Comparison of ENCODE assay signal across 39 cellular contexts in genomic region chr7:98903246-98903645, GRCh38. TPM values are rescaled to one million over a fixed set of nuclear protein-coding genes. Genes with fewer than 3 reads are reported as not detected.
"Had no signal": no experiment of that assay in that cellular context is flagged by ENCODE, and none has a peak within 500 bp of the region (broad histone marks: within the 10 kb centered on the region; RNA-seq: fewer than 3 reads in every experiment).

No MANE protein-coding gene starts in this region.

- H3K4me1 Mint-ChIP-seq: activated CD4-positive, alpha-beta T cell treated with anti-CD3 and anti-CD28 coated beads for 36 hours; activated CD4-positive, alpha-beta T cell treated with anti-CD3 and anti-CD28 coated beads, Interleukin-2, amount 10 ng/mL, durations not matched to agents 24 days and 14 days; activated CD8-positive, alpha-beta memory T cell treated with anti-CD3 and anti-CD28 coated beads, Interleukin-2, amount 10 ng/mL, durations not matched to agents 7 days and 5 days; activated naive CD4-positive, alpha-beta T cell treated with anti-CD3 and anti-CD28 coated beads, Interleukin-2, amount 50 U/mL, for 24 hours; activated naive CD8-positive, alpha-beta T cell treated with anti-CD3 and anti-CD28 coated beads for 36 hours; activated naive CD8-positive, alpha-beta T cell treated with anti-CD3 and anti-CD28 coated beads, Interleukin-2, amount 50 U/mL, for 24 hours; brain; endodermal cell had no signal

- DNase-seq: activated CD4-positive, alpha-beta memory T cell treated with anti-CD3 and anti-CD28 coated beads for 36 hours; activated CD4-positive, alpha-beta T cell treated with anti-CD3 and anti-CD28 coated beads for 36 hours; activated CD4-positive, alpha-beta T cell treated with anti-CD3 and anti-CD28 coated beads, Interleukin-2, amount 10 ng/mL, durations not matched to agents 24 days and 14 days; activated CD4-positive, CD25-positive, alpha-beta regulatory T cell; activated CD4-positive, CD25-positive, alpha-beta regulatory T cell treated with anti-CD3 and anti-CD28 coated beads, Interleukin-2, amount 50 U/mL, for 72 hours; activated CD8-positive, alpha-beta memory T cell treated with anti-CD3 and anti-CD28 coated beads, Interleukin-2, amount 10 ng/mL, durations not matched to agents 7 days and 5 days; activated CD8-positive, alpha-beta memory T cell treated with anti-CD3 and anti-CD28 coated beads, Interleukin-2, amount 50 U/mL, for 4 hours; activated CD8-positive, alpha-beta T cell treated with anti-CD3 and anti-CD28 coated beads, Interleukin-2, amount 10 ng/mL, durations not matched to agents 7 days and 5 days; activated effector memory CD4-positive, alpha-beta T cell treated with anti-CD3 and anti-CD28 coated beads, Interleukin-2, amount 50 U/mL, for 16 hours; activated naive CD4-positive, alpha-beta T cell treated with anti-CD3 and anti-CD28 coated beads for 36 hours; activated naive CD8-positive, alpha-beta T cell treated with anti-CD3 and anti-CD28 coated beads for 36 hours; activated naive CD8-positive, alpha-beta T cell treated with anti-CD3 and anti-CD28 coated beads, Interleukin-2, amount 50 U/mL, for 24 hours; activated T-cell treated with anti-CD3 and anti-CD28 coated beads, Interleukin-2, amount 50 U/mL, for 1 hour; activated T-cell treated with anti-CD3 and anti-CD28 coated beads, Interleukin-2, amount 50 U/mL, for 48 hours; adrenal gland; amygdala; aorta; central memory CD4-positive, alpha-beta T cell; dorsolateral prefrontal cortex; effector memory CD4-positive, alpha-beta T cell; endodermal cell; erythroblast; foreskin keratinocyte; gastrocnemius medialis; glutamatergic neuron; T1000 had no signal

- H3K27ac Mint-ChIP-seq: activated CD4-positive, alpha-beta memory T cell treated with anti-CD3 and anti-CD28 coated beads for 36 hours; activated CD4-positive, alpha-beta T cell treated with anti-CD3 and anti-CD28 coated beads for 36 hours; activated CD8-positive, alpha-beta memory T cell treated with anti-CD3 and anti-CD28 coated beads, Interleukin-2, amount 10 ng/mL, durations not matched to agents 7 days and 5 days; activated CD8-positive, alpha-beta T cell treated with anti-CD3 and anti-CD28 coated beads, Interleukin-2, amount 10 ng/mL, durations not matched to agents 7 days and 5 days; activated naive CD4-positive, alpha-beta T cell treated with anti-CD3 and anti-CD28 coated beads for 36 hours; activated naive CD8-positive, alpha-beta T cell treated with anti-CD3 and anti-CD28 coated beads for 36 hours; activated naive CD8-positive, alpha-beta T cell treated with anti-CD3 and anti-CD28 coated beads, Interleukin-2, amount 50 U/mL, for 24 hours; activated T-helper 1 cell treated with anti-CD3 and anti-CD28 coated beads, Interleukin-12 subunit alpha, Interleukin-12 subunit beta, Interleukin-2, Interleukin-4 antibody, amounts not matched to agents 30 ng/mL and 10 ng/mL and 1 ng/mL, durations not matched to agents 14 hours and 24 hours and 36 hours; activated T-helper 2 cell treated with anti-CD3 and anti-CD28 coated beads, Interferon-gamma antibody, Interleukin-2, Interleukin-4, amounts not matched to agents 10 μg/mL and 5 μg/mL and 100 μg/mL, durations not matched to agents 14 hours and 24 hours and 36 hours; dendritic cell treated with granulocyte-macrophage colony-stimulating factor and Interleukin-4, amounts not matched to agents 40 ng/mL and 50 ng/mL, for 4 days; endodermal cell; T-helper 1 cell treated with Interleukin-12 subunit alpha and Interleukin-12 subunit beta and Interleukin-4 antibody, amounts not matched to agents 30 μg/mL and 1 μg/mL, for 36 hours; T-helper 2 cell treated with Interferon-gamma antibody and Interleukin-4, amounts not matched to agents 5 μg/mL and 100 μg/mL, for 36 hours had no signal

- H3K27me3 ChIP-seq: adrenal gland, breast epithelium, cardiac muscle cell, dorsolateral prefrontal cortex, esophagus muscularis mucosa, foreskin keratinocyte, gastrocnemius medialis, heart left ventricle had no signal

- H3K27ac ChIP-seq: adrenal gland, breast epithelium, cardiac muscle cell, coronary artery, dorsolateral prefrontal cortex, esophagus muscularis mucosa, foreskin keratinocyte, gastrocnemius medialis, heart left ventricle had no signal

- H3K4me3 Mint-ChIP-seq: activated CD4-positive, alpha-beta memory T cell treated with anti-CD3 and anti-CD28 coated beads for 36 hours; activated CD4-positive, alpha-beta T cell treated with anti-CD3 and anti-CD28 coated beads for 36 hours; activated CD4-positive, alpha-beta T cell treated with anti-CD3 and anti-CD28 coated beads, Interleukin-2, amount 10 ng/mL, durations not matched to agents 24 days and 14 days; activated CD8-positive, alpha-beta memory T cell treated with anti-CD3 and anti-CD28 coated beads, Interleukin-2, amount 10 ng/mL, durations not matched to agents 7 days and 5 days; activated CD8-positive, alpha-beta T cell treated with anti-CD3 and anti-CD28 coated beads, Interleukin-2, amount 10 ng/mL, durations not matched to agents 7 days and 5 days; activated naive CD4-positive, alpha-beta T cell treated with anti-CD3 and anti-CD28 coated beads for 36 hours; activated naive CD4-positive, alpha-beta T cell treated with anti-CD3 and anti-CD28 coated beads, Interleukin-2, amount 50 U/mL, for 24 hours; activated naive CD8-positive, alpha-beta T cell treated with anti-CD3 and anti-CD28 coated beads for 36 hours; activated naive CD8-positive, alpha-beta T cell treated with anti-CD3 and anti-CD28 coated beads, Interleukin-2, amount 50 U/mL, for 24 hours; activated T-helper 1 cell treated with anti-CD3 and anti-CD28 coated beads, Interleukin-12 subunit alpha, Interleukin-12 subunit beta, Interleukin-2, Interleukin-4 antibody, amounts not matched to agents 30 ng/mL and 10 ng/mL and 1 ng/mL, durations not matched to agents 14 hours and 24 hours and 36 hours; brain; dendritic cell treated with granulocyte-macrophage colony-stimulating factor and Interleukin-4, amounts not matched to agents 40 ng/mL and 50 ng/mL, for 4 days; endodermal cell; T-helper 1 cell treated with Interleukin-12 subunit alpha and Interleukin-12 subunit beta and Interleukin-4 antibody, amounts not matched to agents 30 μg/mL and 1 μg/mL, for 36 hours; T-helper 2 cell treated with Interferon-gamma antibody and Interleukin-4, amounts not matched to agents 5 μg/mL and 100 μg/mL, for 36 hours had no signal

- H3K27me3 Mint-ChIP-seq: activated CD4-positive, alpha-beta memory T cell treated with anti-CD3 and anti-CD28 coated beads for 36 hours; activated CD4-positive, alpha-beta T cell treated with anti-CD3 and anti-CD28 coated beads for 36 hours; activated CD4-positive, alpha-beta T cell treated with anti-CD3 and anti-CD28 coated beads, Interleukin-2, amount 10 ng/mL, durations not matched to agents 24 days and 14 days; activated CD8-positive, alpha-beta memory T cell treated with anti-CD3 and anti-CD28 coated beads, Interleukin-2, amount 10 ng/mL, durations not matched to agents 7 days and 5 days; activated naive CD4-positive, alpha-beta T cell treated with anti-CD3 and anti-CD28 coated beads, Interleukin-2, amount 50 U/mL, for 24 hours; activated naive CD8-positive, alpha-beta T cell treated with anti-CD3 and anti-CD28 coated beads for 36 hours; activated naive CD8-positive, alpha-beta T cell treated with anti-CD3 and anti-CD28 coated beads, Interleukin-2, amount 50 U/mL, for 24 hours; brain; dendritic cell treated with granulocyte-macrophage colony-stimulating factor and Interleukin-4, amounts not matched to agents 40 ng/mL and 50 ng/mL, for 4 days had no signal

- H3K4me3 ChIP-seq: adrenal gland, breast epithelium, cardiac muscle cell, coronary artery, dorsolateral prefrontal cortex, esophagus muscularis mucosa, gastrocnemius medialis, heart left ventricle had no signal

- H3K4me1 ChIP-seq: adrenal gland, breast epithelium, esophagus muscularis mucosa, foreskin keratinocyte had no signal

- H3K9me3 ChIP-seq: adrenal gland, breast epithelium, esophagus muscularis mucosa, gastrocnemius medialis, heart left ventricle had no signal

- H3K9me3 Mint-ChIP-seq: activated CD4-positive, alpha-beta memory T cell treated with anti-CD3 and anti-CD28 coated beads for 36 hours; activated CD4-positive, alpha-beta T cell treated with anti-CD3 and anti-CD28 coated beads, Interleukin-2, amount 10 ng/mL, durations not matched to agents 24 days and 14 days; activated naive CD4-positive, alpha-beta T cell treated with anti-CD3 and anti-CD28 coated beads for 36 hours; activated naive CD4-positive, alpha-beta T cell treated with anti-CD3 and anti-CD28 coated beads, Interleukin-2, amount 50 U/mL, for 24 hours; activated naive CD8-positive, alpha-beta T cell treated with anti-CD3 and anti-CD28 coated beads for 36 hours; activated naive CD8-positive, alpha-beta T cell treated with anti-CD3 and anti-CD28 coated beads, Interleukin-2, amount 50 U/mL, for 24 hours; activated T-helper 1 cell treated with anti-CD3 and anti-CD28 coated beads, Interleukin-12 subunit alpha, Interleukin-12 subunit beta, Interleukin-2, Interleukin-4 antibody, amounts not matched to agents 30 ng/mL and 10 ng/mL and 1 ng/mL, durations not matched to agents 14 hours and 24 hours and 36 hours; activated T-helper 2 cell treated with anti-CD3 and anti-CD28 coated beads, Interferon-gamma antibody, Interleukin-2, Interleukin-4, amounts not matched to agents 10 μg/mL and 5 μg/mL and 100 μg/mL, durations not matched to agents 14 hours and 24 hours and 36 hours; brain; dendritic cell treated with granulocyte-macrophage colony-stimulating factor and Interleukin-4, amounts not matched to agents 40 ng/mL and 50 ng/mL, for 4 days; T-helper 1 cell treated with Interleukin-12 subunit alpha and Interleukin-12 subunit beta and Interleukin-4 antibody, amounts not matched to agents 30 μg/mL and 1 μg/mL, for 36 hours; T-helper 2 cell treated with Interferon-gamma antibody and Interleukin-4, amounts not matched to agents 5 μg/mL and 100 μg/mL, for 36 hours had no signal

- ATAC-seq: activated CD4-positive, alpha-beta T cell treated with anti-CD3 and anti-CD28 coated beads for 36 hours; activated CD8-positive, alpha-beta memory T cell treated with anti-CD3 and anti-CD28 coated beads, Interleukin-2, amount 10 ng/mL, durations not matched to agents 7 days and 5 days; activated CD8-positive, alpha-beta T cell treated with anti-CD3 and anti-CD28 coated beads, Interleukin-2, amount 10 ng/mL, durations not matched to agents 7 days and 5 days; activated naive CD8-positive, alpha-beta T cell treated with anti-CD3 and anti-CD28 coated beads, Interleukin-2, amount 50 U/mL, for 24 hours; foreskin keratinocyte; gastrocnemius medialis; heart left ventricle had no signal

RNA-seq across cellular contexts. Expression of gene TMEM130, which starts 33.4 kb away (rescaled TPM):
- total RNA-seq: activated CD4-positive, alpha-beta memory T cell treated with anti-CD3 and anti-CD28 coated beads for 36 hours; activated CD4-positive, alpha-beta T cell treated with anti-CD3 and anti-CD28 coated beads, Interleukin-2, amount 10 ng/mL, durations not matched to agents 24 days and 14 days; activated CD8-positive, alpha-beta memory T cell treated with anti-CD3 and anti-CD28 coated beads for 36 hours; activated CD8-positive, alpha-beta memory T cell treated with anti-CD3 and anti-CD28 coated beads, Interleukin-2, amount 10 ng/mL, durations not matched to agents 7 days and 5 days; activated CD8-positive, alpha-beta T cell treated with anti-CD3 and anti-CD28 coated beads, Interleukin-2, amount 10 ng/mL, durations not matched to agents 7 days and 5 days; activated naive CD8-positive, alpha-beta T cell treated with anti-CD3 and anti-CD28 coated beads for 36 hours; activated T-helper 2 cell treated with anti-CD3 and anti-CD28 coated beads, Interferon-gamma antibody, Interleukin-2, Interleukin-4, amounts not matched to agents 10 μg/mL and 5 μg/mL and 100 μg/mL, durations not matched to agents 14 hours and 24 hours and 36 hours; foreskin keratinocyte; gastrocnemius medialis had no signal
- polyA plus RNA-seq: foreskin keratinocyte had no signal
